ENCODE assay signal across 26 cellular contexts in the genomic region with DNA sequence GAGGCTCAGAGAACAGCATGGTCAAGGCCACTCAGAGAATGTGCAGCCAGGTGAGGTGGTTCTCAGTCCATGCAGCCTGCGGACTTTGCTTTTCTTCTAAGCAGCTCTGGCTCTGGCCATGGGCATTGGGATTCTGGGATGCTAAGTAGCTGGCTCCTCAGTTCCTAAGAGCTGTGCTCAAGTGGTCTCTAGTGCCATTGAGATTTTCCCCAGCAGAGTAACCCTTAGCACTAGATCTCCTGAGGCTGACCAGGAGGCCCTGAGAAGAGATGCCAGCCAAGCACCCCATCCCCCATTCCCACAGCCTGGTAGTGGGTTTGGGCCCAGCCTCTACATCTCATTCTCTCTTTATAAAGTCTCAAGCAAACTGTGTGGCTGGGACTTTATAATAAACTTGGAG.
"Had no signal": no experiment of that assay in that cellular context is flagged by ENCODE, and none has a peak within 500 bp of the region (broad histone marks: within the 10 kb centered on the region; RNA-seq: fewer than 3 reads in every experiment).

No MANE protein-coding gene starts in this region.

- H3K27ac ChIP-seq: brain microvascular endothelial cell, cardiac muscle cell, Peyer's patch, RWPE1, SJCRH30, VCaP had no signal

- H3K36me3 ChIP-seq: brain microvascular endothelial cell, cardiac muscle cell, Peyer's patch, SJCRH30 had no signal

- H3K27me3 ChIP-seq: brain microvascular endothelial cell, cardiac muscle cell, Peyer's patch had no signal

- ATAC-seq: activated CD4-positive, alpha-beta T cell treated with anti-CD3 and anti-CD28 coated beads for 36 hours; activated T-helper 17 cell treated with anti-CD3 and anti-CD28 coated beads, Interleukin-2, amount 50 U/mL, for 72 hours had no signal

- H3K9me3 ChIP-seq: Peyer's patch, SJCRH30, SK-N-SH had no signal

- DNase-seq: activated CD4-positive, alpha-beta memory T cell treated with anti-CD3 and anti-CD28 coated beads, Interleukin-2, amount 10 ng/mL, durations not matched to agents 7 days and 5 days; activated CD4-positive, alpha-beta T cell treated with anti-CD3 and anti-CD28 coated beads for 36 hours; activated CD4-positive, alpha-beta T cell treated with anti-CD3 and anti-CD28 coated beads, Interleukin-2, amount 50 U/mL, for 1 hour; activated CD4-positive, CD25-positive, alpha-beta regulatory T cell; activated gamma-delta T cell; activated naive CD4-positive, alpha-beta T cell treated with anti-CD3 and anti-CD28 coated beads for 36 hours; activated T-cell treated with anti-CD3 and anti-CD28 coated beads for 4 hours; activated T-cell treated with anti-CD3 and anti-CD28 coated beads, Interleukin-2, amount 50 U/mL, for 48 hours; amygdala; brain microvascular endothelial cell; cerebellar nuclear complex; Kasumi-1; NCI-H1105 treated with DMSO at 0.1 percent for 48 hours; NCI-H1436 treated with DMSO at 0.1 percent for 48 hours; NCI-H526 treated with DMSO at 0.1 percent for 48 hours; NK-92 treated with Interleukin-12 subunit alpha and Interleukin-12 subunit beta, amount 100 ng/mL, for 24 hours; OCI-M1; Peyer's patch; Right ventricle myocardium superior; SJCRH30; SK-N-SH; T-helper 1 cell had no signal

- H3K4me3 ChIP-seq: cardiac muscle cell, Peyer's patch, SJCRH30 had no signal
